19 cellular contexts compared by ENCODE assay signal in the genomic region with DNA sequence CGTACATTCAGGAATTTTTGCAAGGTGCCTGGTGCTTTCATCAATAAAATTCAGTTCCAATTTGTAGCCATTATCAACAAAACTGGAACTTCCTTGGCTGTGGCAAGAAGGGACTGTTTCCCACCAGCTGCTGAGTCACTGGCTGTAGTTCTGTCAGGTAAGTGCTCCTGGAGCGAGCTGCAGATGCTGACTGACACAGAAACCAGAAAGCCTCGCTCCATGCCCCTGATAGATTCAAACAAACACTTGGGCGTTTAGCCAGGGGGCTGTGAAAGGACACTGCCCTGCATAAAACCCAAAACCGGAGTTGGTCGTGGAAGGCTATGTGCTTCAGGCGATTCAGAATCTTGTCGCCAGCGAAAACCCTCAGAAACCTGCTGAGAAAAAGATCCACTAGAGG.
DNase-seq lines count a peak whose midpoint lies in the region; ATAC-seq and TF ChIP-seq lines count a peak whose summit lies in the region.
"Had no signal": no experiment of that assay in that cellular context is flagged by ENCODE, and none has a peak within 500 bp of the region (broad histone marks: within the 10 kb centered on the region; RNA-seq: fewer than 3 reads in every experiment).

No MANE protein-coding gene starts in this region.

- no peak overlapping the region for H3K9ac ChIP-seq in HUES6 (ENCODE audit: low read length)
- H3K9ac ChIP-seq in mesendoderm (ENCODE audit: low read length) = no peak overlapping the region
- no peak overlapping the region for H3K9ac ChIP-seq in neural progenitor cell
- H3K9ac ChIP-seq: BLaER1 treated with 17β-estradiol and CSF1 and Interleukin-3, amounts not matched to agents 10 nM and 100 nM had no signal

- no peak overlapping the region for H3K27ac Mint-ChIP-seq in stimulated activated naive CD8-positive, alpha-beta T cell treated with anti-CD3 and anti-CD28 coated beads, Interleukin-15, amount 100 ng/mL, for 72 hours
- H3K27ac Mint-ChIP-seq in neural progenitor cell = no peak overlapping the region
- H3K27ac Mint-ChIP-seq: B cell; CD8-positive, alpha-beta T cell had no signal

- H3K4me2 ChIP-seq in mesendoderm (ENCODE audit: low read length) (no peak overlapping the region), neural progenitor cell (no peak overlapping the region)
- H3K4me2 ChIP-seq: BLaER1 treated with 17β-estradiol and CSF1 and Interleukin-3, amounts not matched to agents 10 nM and 100 nM had no signal

- no peak for DNase-seq in stimulated activated naive CD8-positive, alpha-beta T cell treated with anti-CD3 and anti-CD28 coated beads, Interleukin-15, Interleukin-2, amounts not matched to agents 100 U/mL and 50 U/mL, for 24 hours
- no peak for DNase-seq in stimulated activated naive CD8-positive, alpha-beta T cell treated with anti-CD3 and anti-CD28 coated beads, Interleukin-15, amount 100 ng/mL, for 72 hours
- DNase-seq in mesendoderm (peak; percentile 10), neural progenitor cell (ENCODE audit: low spot score) (no peak)
- no peak for DNase-seq in activated T-cell treated with anti-CD3 and anti-CD28 coated beads, Interleukin-2, amount 50 U/mL, for 1 hour
- DNase-seq: CD8-positive, alpha-beta T cell; DMS 273 treated with DMSO at 0.1 percent for 48 hours; DMS53; DND-41; EL; GDM1; HCEC 1CT had no signal

- H3K4me3 ChIP-seq in HUES6 (ENCODE audit: low read depth, low read length) = peak overlapping the region; percentile 21; the same call in 1 of the 2 replicates
- no peak overlapping the region for H3K4me3 ChIP-seq in mesendoderm (ENCODE audit: low read length)
- no peak overlapping the region for H3K4me3 ChIP-seq in neural progenitor cell
- H3K4me3 ChIP-seq: BLaER1 treated with 17β-estradiol and CSF1 and Interleukin-3, amounts not matched to agents 10 nM and 100 nM; K562 had no signal

- no peaks in the 10 kb centered on the region for H4K20me1 ChIP-seq in neural progenitor cell (ENCODE audit: low read depth)
- H4K20me1 ChIP-seq: BLaER1 treated with 17β-estradiol and CSF1 and Interleukin-3, amounts not matched to agents 10 nM and 100 nM had no signal

- peaks cover 7% of the 10 kb centered on the region for H3K4me1 Mint-ChIP-seq in stimulated activated naive CD8-positive, alpha-beta T cell treated with anti-CD3 and anti-CD28 coated beads, Interleukin-15, amount 100 ng/mL, for 72 hours
- H3K4me1 Mint-ChIP-seq in neural progenitor cell = no peaks in the 10 kb centered on the region
- H3K4me1 Mint-ChIP-seq: B cell had no signal

- no peak overlapping the region for H4K8ac ChIP-seq in mesendoderm (ENCODE audit: low read depth, low read length)

- no peaks in the 10 kb centered on the region for H3K79me1 ChIP-seq in mesendoderm (ENCODE audit: low read length)

- no peak overlapping the region for H2BK15ac ChIP-seq in mesendoderm (replicated peaks; ENCODE audit: low read depth)

- H3K27me3 Mint-ChIP-seq in stimulated activated naive CD8-positive, alpha-beta T cell treated with anti-CD3 and anti-CD28 coated beads, Interleukin-15, amount 100 ng/mL, for 72 hours = no peaks in the 10 kb centered on the region
- peaks cover 4% of the 10 kb centered on the region for H3K27me3 Mint-ChIP-seq in neural progenitor cell (ENCODE audit: insufficient read depth, low read depth)
- H3K27me3 Mint-ChIP-seq: B cell had no signal

- H3K27ac ChIP-seq in HUES6 (ENCODE audit: low read depth, low read length) = no peak overlapping the region
- H3K27ac ChIP-seq in mesendoderm (ENCODE audit: low read depth, low read length) = no peak overlapping the region
- H3K27ac ChIP-seq in neural progenitor cell = no peak overlapping the region
- H3K27ac ChIP-seq: BLaER1 treated with 17β-estradiol and CSF1 and Interleukin-3, amounts not matched to agents 10 nM and 100 nM; HL-60 had no signal

- H2BK5ac ChIP-seq in mesendoderm (ENCODE audit: low read length) = no peak overlapping the region

- WGBS in mesendoderm (ENCODE audit: extremely low coverage, insufficient coverage, low lambda C conversion rate) = no CpG with 5 or more reads among the region's 9 CpGs

- no peaks in the 10 kb centered on the region for H3K36me3 ChIP-seq in HUES6 (ENCODE audit: control insufficient read depth, insufficient read depth, low read length)
- no peaks in the 10 kb centered on the region for H3K36me3 ChIP-seq in mesendoderm (ENCODE audit: control insufficient read depth, insufficient read depth, low read length)
- no peaks in the 10 kb centered on the region for H3K36me3 ChIP-seq in neural progenitor cell
- H3K36me3 ChIP-seq: BLaER1 treated with 17β-estradiol and CSF1 and Interleukin-3, amounts not matched to agents 10 nM and 100 nM had no signal

- H2AFZ ChIP-seq in neural progenitor cell (replicated peaks) = peak overlapping the region; percentile 34

- H3K4me1 ChIP-seq in HUES6 (ENCODE audit: control insufficient read depth, insufficient read depth, low read length) (peaks cover 13% of the 10 kb centered on the region), mesendoderm (ENCODE audit: control insufficient read depth, low read depth, low read length) (no peaks in the 10 kb centered on the region), neural progenitor cell (no peaks in the 10 kb centered on the region)
- H3K4me1 ChIP-seq: BLaER1 treated with 17β-estradiol and CSF1 and Interleukin-3, amounts not matched to agents 10 nM and 100 nM had no signal

- no peaks in the 10 kb centered on the region for H3K27me3 ChIP-seq in HUES6 (ENCODE audit: control insufficient read depth, insufficient read depth, low read length)
- H3K27me3 ChIP-seq in mesendoderm (ENCODE audit: insufficient read depth, low read length, poor library complexity) = no peaks in the 10 kb centered on the region
- no peaks in the 10 kb centered on the region for H3K27me3 ChIP-seq in neural progenitor cell
- H3K27me3 ChIP-seq: BLaER1 treated with 17β-estradiol and CSF1 and Interleukin-3, amounts not matched to agents 10 nM and 100 nM had no signal

- no peaks in the 10 kb centered on the region for H3K79me2 ChIP-seq in mesendoderm (ENCODE audit: control insufficient read depth, insufficient read depth, low read length)
- no peaks in the 10 kb centered on the region for H3K79me2 ChIP-seq in neural progenitor cell (ENCODE audit: low read depth)

- no peaks in the 10 kb centered on the region for H3F3A ChIP-seq in neural progenitor cell (ENCODE audit: low read depth)

- peaks cover 0 to 5% of the 10 kb centered on the region in 2 donors for H3K9me3 Mint-ChIP-seq in stimulated activated naive CD8-positive, alpha-beta T cell treated with anti-CD3 and anti-CD28 coated beads, Interleukin-15, amount 100 ng/mL, for 72 hours
- peaks cover 10% of the 10 kb centered on the region for H3K9me3 Mint-ChIP-seq in neural progenitor cell

- no peak overlapping the region for H4K5ac ChIP-seq in mesendoderm (ENCODE audit: low read length)

- no peak overlapping the region for H2AK5ac ChIP-seq in mesendoderm (ENCODE audit: low read length)

- ATAC-seq in stimulated activated naive CD8-positive, alpha-beta T cell treated with anti-CD3 and anti-CD28 coated beads, Interleukin-15, Interleukin-2, amounts not matched to agents 100 U/mL and 50 U/mL, for 24 hours = peak; percentile 43
- no peak for ATAC-seq in stimulated activated naive CD8-positive, alpha-beta T cell treated with anti-CD3 and anti-CD28 coated beads, Interleukin-15, amount 100 ng/mL, for 72 hours
- ATAC-seq in GM19351 (IDR thresholded peaks at IDR 0.05; ENCODE audit: unreplicated experiment) (no peak), HG03565 (IDR thresholded peaks at IDR 0.05; ENCODE audit: unreplicated experiment) (no peak)
- ATAC-seq: CD8-positive, alpha-beta T cell; K562 had no signal

- H3K18ac ChIP-seq in mesendoderm (ENCODE audit: low read length) = no peak overlapping the region

- H3K56ac ChIP-seq in mesendoderm (ENCODE audit: low read length) = no peak overlapping the region

- no peak overlapping the region for H2BK120ac ChIP-seq in mesendoderm (ENCODE audit: low read depth, low read length)

- no peak overlapping the region for H3K23ac ChIP-seq in mesendoderm (ENCODE audit: low read length)

- H3K36me3 Mint-ChIP-seq in neural progenitor cell = no peaks in the 10 kb centered on the region
- H3K36me3 Mint-ChIP-seq: CD8-positive, alpha-beta T cell had no signal

- H3K9me3 ChIP-seq in HUES6 (ENCODE audit: control insufficient read depth, insufficient read depth, low read depth, low read length) (peaks cover 32% of the 10 kb centered on the region), neural progenitor cell (ENCODE audit: low read depth) (no peaks in the 10 kb centered on the region)

- no peak overlapping the region for H3K4ac ChIP-seq in mesendoderm (ENCODE audit: low read depth, low read length)

- TF ChIP-seq CTCF in neural progenitor cell (IDR thresholded peaks at IDR 0.05) = no peak

- no peak overlapping the region for H3K4me3 Mint-ChIP-seq in stimulated activated naive CD8-positive, alpha-beta T cell treated with anti-CD3 and anti-CD28 coated beads, Interleukin-15, amount 100 ng/mL, for 72 hours
- H3K4me3 Mint-ChIP-seq in neural progenitor cell = no peak overlapping the region
- H3K4me3 Mint-ChIP-seq: B cell; CD8-positive, alpha-beta T cell had no signal
